ENCODE assay signal across 1 cellular context in genomic region chr19:55655648-55656040, GRCh38.
TF ChIP-seq lines count a peak whose summit lies in the region.

No MANE protein-coding gene starts in this region.

TF ChIP-seq in K562, 482 proteins besides CTCF, POLR2A, EP300 and RAD21:
- no peak for TF ChIP-seq CBX8 (IDR thresholded peaks at IDR 0.05; ENCODE audit: borderline replicate concordance, extremely low read depth, low read depth, low read length, poor library complexity, severe bottlenecking)
- no peak for TF ChIP-seq ZNF184 (CRISPR knock-in tag; IDR thresholded peaks at IDR 0.05)
- TF ChIP-seq, protein P1, sequence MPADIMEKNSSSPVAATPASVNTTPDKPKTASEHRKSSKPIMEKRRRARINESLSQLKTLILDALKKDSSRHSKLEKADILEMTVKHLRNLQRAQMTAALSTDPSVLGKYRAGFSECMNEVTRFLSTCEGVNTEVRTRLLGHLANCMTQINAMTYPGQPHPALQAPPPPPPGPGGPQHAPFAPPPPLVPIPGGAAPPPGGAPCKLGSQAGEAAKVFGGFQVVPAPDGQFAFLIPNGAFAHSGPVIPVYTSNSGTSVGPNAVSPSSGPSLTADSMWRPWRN (IDR thresholded peaks at IDR 0.05; ENCODE audit: low read depth), result no peak
- TF ChIP-seq GABPA (tag; conservative IDR thresholded peaks at IDR 0.05; ENCODE audit: low read depth), result peak; percentile 69
- peak in 1 of 2 experiments; percentile 58 for TF ChIP-seq AFF1 (IDR thresholded peaks at IDR 0.05; ENCODE audit: low read depth in 1 of 2, partially characterized antibody in 2 of 2)
- no peak for TF ChIP-seq MTF1 (CRISPR knock-in tag; IDR thresholded peaks at IDR 0.05; ENCODE audit: borderline replicate concordance)
- TF ChIP-seq PRDM10 (IDR thresholded peaks at IDR 0.05; ENCODE audit: partially characterized antibody), result no peak
- 0 out of 4 replicates have a peak, but pooled peaks of 1 of the 2 experiments have one; percentile 57 for TF ChIP-seq SIN3A (IDR thresholded peaks at IDR 0.05; ENCODE audit: borderline replicate concordance in 2 of 2, control insufficient read depth in 1 of 2, low read depth in 2 of 2, low read length in 2 of 2)
- TF ChIP-seq MYBL2 (IDR thresholded peaks at IDR 0.05; ENCODE audit: low read depth), result no peak
- no peak for TF ChIP-seq MYBL2 (CRISPR knock-in tag; IDR thresholded peaks at IDR 0.05; ENCODE audit: borderline replicate concordance)
- TF ChIP-seq KAT7 (CRISPR knock-in tag; IDR thresholded peaks at IDR 0.05; ENCODE audit: borderline replicate concordance), result peak; percentile 77; the same call in 1 of the 2 replicates
- no peak for TF ChIP-seq TCF7 (IDR thresholded peaks at IDR 0.05; ENCODE audit: borderline replicate concordance)
- TF ChIP-seq FOXK1 (CRISPR knock-in tag; IDR thresholded peaks at IDR 0.05; ENCODE audit: borderline replicate concordance), result peak; percentile 92; the same call in 1 of the 2 replicates
- no peak for TF ChIP-seq RBM39 (optimal IDR thresholded peaks at IDR 0.05; ENCODE audit: low read depth, low read length)
- TF ChIP-seq SP2 (IDR thresholded peaks at IDR 0.05; ENCODE audit: extremely low read depth, low read depth, low read length, poor library complexity, severe bottlenecking), result no peak
- no peak for TF ChIP-seq POU5F1 (IDR thresholded peaks at IDR 0.05; ENCODE audit: borderline replicate concordance, low read depth, low read length, partially characterized antibody)
- TF ChIP-seq SUPT5H (IDR thresholded peaks at IDR 0.05), result no peak; the same call in 1 of the 2 replicates
- TF ChIP-seq ATF3 (IDR thresholded peaks at IDR 0.05), result no peak
- 0 out of 2 replicates have a peak, but pooled peaks have one; percentile 32 for TF ChIP-seq ATF3 (CRISPR knock-in tag; conservative IDR thresholded peaks at IDR 0.05)
- TF ChIP-seq POLR2AphosphoS5 (IDR thresholded peaks at IDR 0.05; ENCODE audit: control insufficient read depth, insufficient read depth, low read depth, low read length), result no peak
- TF ChIP-seq ARNT (IDR thresholded peaks at IDR 0.05), result 0 out of 4 replicates have a peak, but pooled peaks of 1 of the 2 experiments have one; percentile 45
- no peak for TF ChIP-seq NELFE (IDR thresholded peaks at IDR 0.05; ENCODE audit: insufficient read depth, insufficient read length)
- TF ChIP-seq HDAC1 (IDR thresholded peaks at IDR 0.05), result peak in 1 of 2 experiments; percentile 80; a peak in 1 of 4 replicates
- peak; percentile 71; the same call in 1 of the 2 replicates for TF ChIP-seq SIN3B (IDR thresholded peaks at IDR 0.05; ENCODE audit: low read depth)
- peak; percentile 58; the same call in 1 of the 2 replicates for TF ChIP-seq NFRKB (IDR thresholded peaks at IDR 0.05; ENCODE audit: low read depth)
- TF ChIP-seq FOXK2 (conservative IDR thresholded peaks at IDR 0.05 in 1 of 2, IDR thresholded peaks at IDR 0.05 in 1 of 2; ENCODE audit: low read depth in 2 of 2), result 0 out of 4 replicates have a peak, but pooled peaks of 1 of the 2 experiments have one; percentile 9
- TF ChIP-seq SRF (CRISPR knock-in tag; IDR thresholded peaks at IDR 0.05), result peak in 1 of 2 experiments; percentile 19; a peak in 1 of 4 replicates
- peak; percentile 40; the same call in 1 of the 2 replicates for TF ChIP-seq ARID4B (CRISPR knock-in tag; IDR thresholded peaks at IDR 0.05)
- TF ChIP-seq CHD4 (IDR thresholded peaks at IDR 0.05; ENCODE audit: insufficient read depth, insufficient replicate concordance, low read depth, low read length, poor library complexity, severe bottlenecking), result no peak
- TF ChIP-seq MNT (conservative IDR thresholded peaks at IDR 0.05), result peak; percentile 78 to 93
- no peak for TF ChIP-seq HNRNPL (IDR thresholded peaks at IDR 0.05; ENCODE audit: low read depth, low read length)
- 0 out of 2 replicates have a peak, but pooled peaks have one; percentile 7 for TF ChIP-seq ESRRA (IDR thresholded peaks at IDR 0.05; ENCODE audit: borderline replicate concordance, low read depth)
- TF ChIP-seq SREBF2 (CRISPR knock-in tag; IDR thresholded peaks at IDR 0.05), result no peak
- TF ChIP-seq GATA2 (CRISPR knock-in tag; IDR thresholded peaks at IDR 0.05), result peak; percentile 12; the same call in 1 of the 2 replicates
- TF ChIP-seq NKRF (IDR thresholded peaks at IDR 0.05; ENCODE audit: borderline replicate concordance), result peak; percentile 91
- TF ChIP-seq EP400 (IDR thresholded peaks at IDR 0.05), result peak; percentile 80
- peak; percentile 19 for TF ChIP-seq SAP30 (IDR thresholded peaks at IDR 0.05; ENCODE audit: borderline replicate concordance, insufficient read depth, low read depth, low read length, poor library complexity, severe bottlenecking)
